ENCODE assay signal across 1 cellular context in the genomic region with DNA sequence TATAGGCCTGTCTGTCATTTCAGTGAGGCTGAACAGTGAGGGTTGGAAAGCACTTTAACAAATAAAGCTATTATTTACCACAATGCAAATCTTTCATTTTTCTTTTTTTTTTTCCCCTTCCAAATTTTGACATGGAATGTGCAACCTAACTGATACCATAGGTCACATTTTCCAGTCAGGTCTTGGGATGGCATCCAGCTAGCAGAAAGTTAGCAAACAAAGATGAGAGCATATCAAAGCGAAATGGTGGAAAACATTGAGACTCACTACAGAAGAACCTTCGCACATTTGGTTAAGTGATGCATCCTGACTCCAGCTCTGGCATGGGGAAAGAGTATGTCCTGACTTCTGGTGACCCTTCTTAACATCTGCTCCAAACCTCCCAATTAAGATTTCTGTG.
TF ChIP-seq lines count a peak whose summit lies in the region.

No MANE protein-coding gene starts in this region.

TF ChIP-seq in liver, 16 proteins besides CTCF, POLR2A, EP300 and RAD21 (continued from another document):
- no peak for TF ChIP-seq HNF4G (IDR thresholded peaks at IDR 0.05)
- TF ChIP-seq NR2F2 (IDR thresholded peaks at IDR 0.05), result no peak
- no peak for TF ChIP-seq FOXA2 (IDR thresholded peaks at IDR 0.05)
- TF ChIP-seq, protein P1, sequence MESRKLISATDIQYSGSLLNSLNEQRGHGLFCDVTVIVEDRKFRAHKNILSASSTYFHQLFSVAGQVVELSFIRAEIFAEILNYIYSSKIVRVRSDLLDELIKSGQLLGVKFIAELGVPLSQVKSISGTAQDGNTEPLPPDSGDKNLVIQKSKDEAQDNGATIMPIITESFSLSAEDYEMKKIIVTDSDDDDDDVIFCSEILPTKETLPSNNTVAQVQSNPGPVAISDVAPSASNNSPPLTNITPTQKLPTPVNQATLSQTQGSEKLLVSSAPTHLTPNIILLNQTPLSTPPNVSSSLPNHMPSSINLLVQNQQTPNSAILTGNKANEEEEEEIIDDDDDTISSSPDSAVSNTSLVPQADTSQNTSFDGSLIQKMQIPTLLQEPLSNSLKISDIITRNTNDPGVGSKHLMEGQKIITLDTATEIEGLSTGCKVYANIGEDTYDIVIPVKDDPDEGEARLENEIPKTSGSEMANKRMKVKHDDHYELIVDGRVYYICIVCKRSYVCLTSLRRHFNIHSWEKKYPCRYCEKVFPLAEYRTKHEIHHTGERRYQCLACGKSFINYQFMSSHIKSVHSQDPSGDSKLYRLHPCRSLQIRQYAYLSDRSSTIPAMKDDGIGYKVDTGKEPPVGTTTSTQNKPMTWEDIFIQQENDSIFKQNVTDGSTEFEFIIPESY (IDR thresholded peaks at IDR 0.05), result no peak
- TF ChIP-seq, protein P2, sequence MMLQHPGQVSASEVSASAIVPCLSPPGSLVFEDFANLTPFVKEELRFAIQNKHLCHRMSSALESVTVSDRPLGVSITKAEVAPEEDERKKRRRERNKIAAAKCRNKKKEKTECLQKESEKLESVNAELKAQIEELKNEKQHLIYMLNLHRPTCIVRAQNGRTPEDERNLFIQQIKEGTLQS (IDR thresholded peaks at IDR 0.05), result no peak
- TF ChIP-seq RXRA (IDR thresholded peaks at IDR 0.05), result peak in 1 of 2 donors; percentile 19
- TF ChIP-seq, protein P3, sequence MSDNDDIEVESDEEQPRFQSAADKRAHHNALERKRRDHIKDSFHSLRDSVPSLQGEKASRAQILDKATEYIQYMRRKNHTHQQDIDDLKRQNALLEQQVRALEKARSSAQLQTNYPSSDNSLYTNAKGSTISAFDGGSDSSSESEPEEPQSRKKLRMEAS (IDR thresholded peaks at IDR 0.05), result no peak
- no peak for TF ChIP-seq GABPA (IDR thresholded peaks at IDR 0.05 in 1 of 2, conservative IDR thresholded peaks at IDR 0.05 in 1 of 2)
TF ChIP-seq in liver: peak in this region for 3.
